ENCODE assay signal across 2 cellular contexts in genomic region chr3:24507776-24508422, GRCh38.
TF ChIP-seq lines count a peak whose summit lies in the region.

No MANE protein-coding gene starts in this region.

TF ChIP-seq in SK-N-SH treated with all-trans-retinoic acid at 6 μM for 48 hours, 23 proteins besides CTCF, POLR2A, EP300 and RAD21:
- TF ChIP-seq CSRNP3 (CRISPR knock-in tag; IDR thresholded peaks at IDR 0.05) (no peak), CREB5 (CRISPR knock-in tag; IDR thresholded peaks at IDR 0.05; ENCODE audit: low read depth) (no peak), POU6F1 (CRISPR knock-in tag; IDR thresholded peaks at IDR 0.05; ENCODE audit: borderline replicate concordance, low read depth) (no peak), CSDC2 (CRISPR knock-in tag; IDR thresholded peaks at IDR 0.05) (no peak), ARNTL (CRISPR knock-in tag; IDR thresholded peaks at IDR 0.05; ENCODE audit: borderline replicate concordance, low read depth) (no peak), GLIS3 (CRISPR knock-in tag; IDR thresholded peaks at IDR 0.05) (no peak), TCF4 (CRISPR knock-in tag; IDR thresholded peaks at IDR 0.05; ENCODE audit: borderline replicate concordance) (no peak), ZNF70 (CRISPR knock-in tag; IDR thresholded peaks at IDR 0.05) (no peak), ZNF8 (CRISPR knock-in tag; IDR thresholded peaks at IDR 0.05) (no peak), ISL1 (CRISPR knock-in tag; IDR thresholded peaks at IDR 0.05) (no peak), PATZ1 (CRISPR knock-in tag; IDR thresholded peaks at IDR 0.05; ENCODE audit: borderline replicate concordance) (no peak), ZFP3 (CRISPR knock-in tag; IDR thresholded peaks at IDR 0.05) (no peak), SNAI2 (CRISPR knock-in tag; IDR thresholded peaks at IDR 0.05) (no peak), TSHZ2 (CRISPR knock-in tag; IDR thresholded peaks at IDR 0.05) (no peak), PPARA (CRISPR knock-in tag; IDR thresholded peaks at IDR 0.05; ENCODE audit: borderline replicate concordance) (no peak), TOX (CRISPR knock-in tag; IDR thresholded peaks at IDR 0.05; ENCODE audit: borderline replicate concordance) (no peak), ZC3H10 (CRISPR knock-in tag; IDR thresholded peaks at IDR 0.05) (no peak), ESRRG (CRISPR knock-in tag; IDR thresholded peaks at IDR 0.05) (no peak)
TF ChIP-seq in SK-N-SH treated with all-trans-retinoic acid at 6 μM for 48 hours: peak in this region for 0.

TF ChIP-seq in SK-N-SH, 30 proteins besides CTCF, POLR2A, EP300 and RAD21 (continued from another document):
- TF ChIP-seq ZBTB33 (IDR thresholded peaks at IDR 0.05; ENCODE audit: borderline replicate concordance, low read depth) (no peak), NFIC (IDR thresholded peaks at IDR 0.05; ENCODE audit: borderline replicate concordance) (no peak)
